In the genomic region with DNA sequence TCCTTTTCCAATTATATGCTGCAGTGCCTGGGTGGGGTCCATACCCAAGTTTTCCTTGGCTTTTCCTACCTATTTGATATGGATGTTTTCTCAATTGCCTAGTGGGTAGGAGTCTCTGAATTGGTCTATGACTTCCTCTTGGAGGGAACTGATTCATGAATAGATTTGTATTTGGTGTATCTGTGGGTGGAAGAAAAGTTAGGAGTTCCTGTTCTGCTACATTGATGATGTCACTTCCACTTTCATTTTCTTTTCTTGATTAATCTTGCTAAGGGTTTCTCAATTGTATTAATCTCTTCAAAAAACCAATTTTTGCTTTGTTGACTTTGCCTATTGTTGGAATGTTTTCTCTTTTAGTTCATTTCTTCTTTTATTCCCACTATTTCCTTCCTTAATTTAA, we compare ENCODE assay signal across 1 cellular context.
TF ChIP-seq lines count a peak whose summit lies in the region.

No MANE protein-coding gene starts in this region.

TF ChIP-seq in GM12891, 5 proteins besides CTCF, POLR2A, EP300 and RAD21:
- TF ChIP-seq POU2F2 (IDR thresholded peaks at IDR 0.05; ENCODE audit: low read depth, low read length) = no peak
- no peak for TF ChIP-seq POLR2AphosphoS5 (IDR thresholded peaks at IDR 0.05; ENCODE audit: low read depth, low read length)
- no peak for TF ChIP-seq TAF1 (IDR thresholded peaks at IDR 0.05; ENCODE audit: low read depth, low read length)
- TF ChIP-seq SPI1 (IDR thresholded peaks at IDR 0.05; ENCODE audit: low read depth, low read length) = peak; percentile 13; the same call in 1 of the 2 replicates
TF ChIP-seq in GM12891: peak in this region for 1.
